Comparison of ENCODE assay signal across 8 cellular contexts in genomic region chr2:239106314-239106908, GRCh38.
A peak's percentile ranks its signal among the peaks of the same experiment; 100 is the strongest.
DNase-seq lines count a peak whose midpoint lies in the region; ATAC-seq, FAIRE-seq and TF ChIP-seq lines count a peak whose summit lies in the region.

No MANE protein-coding gene starts in this region.

- CTCF ChIA-PET in A549 (lab: Yijun Ruan, JAX): interaction anchor here (0.6 to 4.3 kb wide), 27 partner anchors 9 to 851 kb away, joined by 3 to 49 read pairs (median 4); no protein-coding TSS in a partner anchor
- CTCF ChIA-PET in GM10248 (lab: Yijun Ruan, JAX): interaction anchor here (1.0 kb wide), 1 partner anchor 73 kb away, joined by 4 read pairs; no protein-coding TSS in a partner anchor

- no peak overlapping the region for H2BK12ac ChIP-seq in mesenchymal stem cell (ENCODE audit: low read length in 2 of 2)

- H3K18ac ChIP-seq in mesenchymal stem cell (ENCODE audit: low read depth in 1 of 2, low read length in 2 of 2): no peak overlapping the region

- peak; percentile 76 for TF ChIP-seq CTCF in A549 (IDR thresholded peaks at IDR 0.05)
- TF ChIP-seq CTCF in GM10248 (IDR thresholded peaks at IDR 0.05; ENCODE audit: control extremely low read depth, extremely low read depth, low read depth, missing control alignments): peak; percentile 28

- no peak overlapping the region for H3K4me3 ChIP-seq in A549
- no peak overlapping the region for H3K4me3 ChIP-seq in mesenchymal stem cell (ENCODE audit: insufficient read depth in 1 of 2, low read depth in 1 of 2, low read length in 2 of 2)

- no peak overlapping the region for H3K14ac ChIP-seq in mesenchymal stem cell (ENCODE audit: low read length in 2 of 2)

- WGBS in A549 (ENCODE audit: missing lambda C conversion rate): 66% methylated on average over 7 of the region's 11 CpGs
- WGBS in mesenchymal stem cell: 70% methylated on average over 9 of the region's 11 CpGs

- peak; percentile 72 to 73 for DNase-seq in A549 (ENCODE audit: low read depth in 1 of 2, low spot score in 1 of 2)
- peak; percentile 53 for DNase-seq in GM10248 (ENCODE audit: extremely low spot score)
- DNase-seq in NCI-H748 (lab: John Stamatoyannopoulos, UW; ENCODE audit: unreplicated experiment): peak; percentile 32
- DNase-seq in dedifferentiated amniotic fluid mesenchymal stem cell (ENCODE audit: extremely low spot score): peak; percentile 61
- peak; percentile 57 for DNase-seq in mesenchymal stem cell
- no peak for DNase-seq in NCI-H1092 treated with DMSO at 0.1 percent for 48 hours (lab: John Stamatoyannopoulos, UW)

- H3K4me2 ChIP-seq in A549 (no peak overlapping the region), mesenchymal stem cell (ENCODE audit: low read length, poor library complexity, severe bottlenecking) (no peak overlapping the region)

- no peak overlapping the region for H2AK5ac ChIP-seq in mesenchymal stem cell (ENCODE audit: low read length, severe bottlenecking)

- H2BK120ac ChIP-seq in mesenchymal stem cell (ENCODE audit: low read depth, low read length): no peak overlapping the region

- no peak overlapping the region for H4K91ac ChIP-seq in mesenchymal stem cell (ENCODE audit: low read length)

- POLR2A ChIA-PET in A549 (lab: Yijun Ruan, JAX) (no interaction called here), GM10248 (lab: Yijun Ruan, JAX) (no interaction called here)

- H3K23ac ChIP-seq in mesenchymal stem cell (ENCODE audit: low read length in 2 of 2): no peak overlapping the region

- H3K9me3 ChIP-seq in A549 (no peaks in the 10 kb centered on the region), mesenchymal stem cell (ENCODE audit: control insufficient read depth, low read length) (no peaks in the 10 kb centered on the region)

- no peak overlapping the region for H2BK15ac ChIP-seq in mesenchymal stem cell (ENCODE audit: low read depth, poor library complexity, severe bottlenecking)

- TF ChIP-seq EP300 in A549 (IDR thresholded peaks at IDR 0.05): no peak

- TF ChIP-seq RAD21 in A549 (conservative IDR thresholded peaks at IDR 0.05 in 1 of 2, IDR thresholded peaks at IDR 0.05 in 1 of 2): peak; percentile 85 to 91

- H3K4me1 ChIP-seq in A549: peaks cover 5% of the 10 kb centered on the region; the same call in 1 of the 3 replicates
- peaks cover 21% of the 10 kb centered on the region for H3K4me1 ChIP-seq in mesenchymal stem cell (ENCODE audit: control insufficient read depth, insufficient read depth, low read depth, low read length)

- ATAC-seq in A549 (peak; percentile 80 to 92), HG03342 (IDR thresholded peaks at IDR 0.05; ENCODE audit: unreplicated experiment) (no peak), GM21515 (IDR thresholded peaks at IDR 0.05; ENCODE audit: unreplicated experiment) (no peak)

- H3K9ac ChIP-seq in mesenchymal stem cell (ENCODE audit: low read length): no peak overlapping the region

- no peak for FAIRE-seq in A549 (lab: Jason Lieb, UNC)

- peaks cover 43 to 72% of the 10 kb centered on the region in 2 experiments for H3K36me3 ChIP-seq in mesenchymal stem cell (ENCODE audit: control insufficient read depth in 1 of 2, insufficient read depth in 2 of 2, low read depth in 1 of 2, low read length in 2 of 2)

- no peak overlapping the region for H2BK5ac ChIP-seq in mesenchymal stem cell (ENCODE audit: low read depth, low read length, poor library complexity, severe bottlenecking)

- H3K4ac ChIP-seq in mesenchymal stem cell (ENCODE audit: low read depth in 1 of 2, low read length in 2 of 2): no peak overlapping the region

- H2AFZ ChIP-seq in mesenchymal stem cell (ENCODE audit: low read depth, low read length): no peak overlapping the region

- H3K27me3 ChIP-seq in mesenchymal stem cell (ENCODE audit: control insufficient read depth in 1 of 2, insufficient read depth in 1 of 2, low read length in 2 of 2): no peaks in the 10 kb centered on the region

- peaks cover 3% of the 10 kb centered on the region for H3K79me1 ChIP-seq in mesenchymal stem cell (replicated peaks; ENCODE audit: low read length, poor library complexity, severe bottlenecking)

- 0 out of 6 replicates have a peak overlapping the region, but pooled peaks of 1 of the 2 experiments have one; percentile 37 for H3K27ac ChIP-seq in A549
- H3K27ac ChIP-seq in mesenchymal stem cell (ENCODE audit: low read length, poor library complexity, severe bottlenecking): no peak overlapping the region

- H4K8ac ChIP-seq in mesenchymal stem cell (ENCODE audit: low read length): no peak overlapping the region

- TF ChIP-seq POLR2A in A549 (IDR thresholded peaks at IDR 0.05; ENCODE audit: low read length): no peak

TF ChIP-seq in A549, 52 proteins besides CTCF, POLR2A, EP300 and RAD21:
- TF ChIP-seq SREBF2 (IDR thresholded peaks at IDR 0.05) (no peak), RFX5 (IDR thresholded peaks at IDR 0.05) (no peak), SMC3 (IDR thresholded peaks at IDR 0.05) (peak; percentile 70), BCL3 (IDR thresholded peaks at IDR 0.05) (no peak)

Comparison
In these comparisons a context has a peak if more than half of its experiments do, and no peak if none do; other contexts are left out.
1. ATAC-seq: peak in A549 (2 of 2); none in HG03342 (single experiment) and GM21515 (single experiment).